Comparison of ENCODE assay signal across 16 cellular contexts in genomic region chrX:85836868-85837267, GRCh38.
DNase-seq lines count a peak whose midpoint lies in the region; ATAC-seq and TF ChIP-seq lines count a peak whose summit lies in the region.
"Had no signal": no experiment of that assay in that cellular context is flagged by ENCODE, and none has a peak within 500 bp of the region (broad histone marks: within the 10 kb centered on the region; RNA-seq: fewer than 3 reads in every experiment).

No MANE protein-coding gene starts in this region.

- 68% methylated on average over 2 of the region's 2 CpGs for WGBS in smooth muscle cell (ENCODE audit: low lambda C conversion rate)

- H3K27ac Mint-ChIP-seq in stimulated activated effector memory CD8-positive, alpha-beta T cell treated with anti-CD3 and anti-CD28 coated beads, Interleukin-12 subunit alpha, Interleukin-12 subunit beta, amount 100 ng/mL, for 72 hours, result no peak overlapping the region
- H3K27ac Mint-ChIP-seq: dendritic cell treated with granulocyte-macrophage colony-stimulating factor and Interleukin-4, amounts not matched to agents 40 ng/mL and 50 ng/mL, for 4 days; memory B cell had no signal

- peak; percentile 6 for DNase-seq in ACHN
- peak; percentile 3 for DNase-seq in GM04504 (ENCODE audit: low read depth)
- peak; percentile 6 for DNase-seq in RPMI7951 (ENCODE audit: low read depth)
- DNase-seq in fibroblast of the aortic adventitia (ENCODE audit: low read depth), result peak; percentile 22
- DNase-seq in amniotic stem cell (lab: John Stamatoyannopoulos, UW), result no peak
- DNase-seq in stimulated activated effector memory CD8-positive, alpha-beta T cell treated with anti-CD3 and anti-CD28 coated beads, Interleukin-12 subunit alpha, Interleukin-12 subunit beta, amount 100 ng/mL, for 72 hours (ENCODE audit: low spot score in 2 of 2), result no peak
- DNase-seq in smooth muscle cell (lab: John Stamatoyannopoulos, UW; ENCODE audit: unreplicated experiment), result no peak
- DNase-seq: Caco-2; MV-4-11; stimulated activated CD4-positive, alpha-beta T cell treated with anti-CD3 and anti-CD28 coated beads, Interleukin-2, amount 100 ng/mL, for 24 hours; testis had no signal

- no peaks in the 10 kb centered on the region for H3K27me3 ChIP-seq in smooth muscle cell (ENCODE audit: low read depth)
- H3K27me3 ChIP-seq: esophagus muscularis mucosa, right atrium auricular region, testis had no signal

- TF ChIP-seq CTCF in fibroblast of the aortic adventitia (IDR thresholded peaks at IDR 0.05; ENCODE audit: insufficient read depth, low read length) (no peak), smooth muscle cell (IDR thresholded peaks at IDR 0.05; ENCODE audit: borderline replicate concordance, insufficient read depth, poor library complexity, severe bottlenecking) (no peak)

- no peaks in the 10 kb centered on the region for H3K9me3 Mint-ChIP-seq in stimulated activated effector memory CD8-positive, alpha-beta T cell treated with anti-CD3 and anti-CD28 coated beads, Interleukin-12 subunit alpha, Interleukin-12 subunit beta, amount 100 ng/mL, for 72 hours
- H3K9me3 Mint-ChIP-seq: dendritic cell treated with granulocyte-macrophage colony-stimulating factor and Interleukin-4, amounts not matched to agents 40 ng/mL and 50 ng/mL, for 4 days had no signal

- H3K36me3 ChIP-seq in smooth muscle cell (ENCODE audit: low read depth), result no peaks in the 10 kb centered on the region
- H3K36me3 ChIP-seq: esophagus muscularis mucosa, right atrium auricular region had no signal

- ATAC-seq in stimulated activated effector memory CD8-positive, alpha-beta T cell treated with anti-CD3 and anti-CD28 coated beads, Interleukin-12 subunit alpha, Interleukin-12 subunit beta, amount 100 ng/mL, for 72 hours, result no peak
- ATAC-seq in HG03520 (IDR thresholded peaks at IDR 0.05; ENCODE audit: unreplicated experiment), result no peak

- no peaks in the 10 kb centered on the region for H3K9me3 ChIP-seq in smooth muscle cell (replicated peaks; ENCODE audit: low read depth)
- H3K9me3 ChIP-seq: Caco-2, esophagus muscularis mucosa, right atrium auricular region, testis had no signal

- no peak overlapping the region for H3K4me2 ChIP-seq in smooth muscle cell

- no peaks in the 10 kb centered on the region for H3F3A ChIP-seq in smooth muscle cell (ENCODE audit: low read depth)

- H3K4me1 ChIP-seq in smooth muscle cell (ENCODE audit: low read depth), result no peaks in the 10 kb centered on the region
- H3K4me1 ChIP-seq: Caco-2, esophagus muscularis mucosa, right atrium auricular region, testis had no signal

- no peak overlapping the region for H3K27ac ChIP-seq in smooth muscle cell (ENCODE audit: low read depth)
- H3K27ac ChIP-seq: esophagus muscularis mucosa, right atrium auricular region, testis had no signal

- H3K4me3 ChIP-seq in fibroblast of the aortic adventitia (ENCODE audit: low read depth, low read length) (no peak overlapping the region), smooth muscle cell (no peak overlapping the region)
- H3K4me3 ChIP-seq: esophagus muscularis mucosa, right atrium auricular region, testis had no signal

- H3K36me3 Mint-ChIP-seq in stimulated activated effector memory CD8-positive, alpha-beta T cell treated with anti-CD3 and anti-CD28 coated beads, Interleukin-12 subunit alpha, Interleukin-12 subunit beta, amount 100 ng/mL, for 72 hours, result no peaks in the 10 kb centered on the region
- H3K36me3 Mint-ChIP-seq: memory B cell had no signal

- in situ Hi-C loops in ACHN (cut with HindIII; ENCODE audit: low pct_ligation_motif_present, low pct_unique_long_range_greater_than_20kb, low sequenced_read_pairs), result no loop called here

- no peaks in the 10 kb centered on the region for H4K20me1 ChIP-seq in smooth muscle cell (ENCODE audit: low read depth)

- H3K9ac ChIP-seq in smooth muscle cell (ENCODE audit: low read depth), result no peak overlapping the region

- H3K4me3 Mint-ChIP-seq in stimulated activated effector memory CD8-positive, alpha-beta T cell treated with anti-CD3 and anti-CD28 coated beads, Interleukin-12 subunit alpha, Interleukin-12 subunit beta, amount 100 ng/mL, for 72 hours, result no peak overlapping the region
- H3K4me3 Mint-ChIP-seq: dendritic cell treated with granulocyte-macrophage colony-stimulating factor and Interleukin-4, amounts not matched to agents 40 ng/mL and 50 ng/mL, for 4 days; memory B cell had no signal

- H3K79me2 ChIP-seq in smooth muscle cell (ENCODE audit: low read depth), result no peaks in the 10 kb centered on the region

- H2AFZ ChIP-seq in smooth muscle cell (ENCODE audit: low read depth), result no peak overlapping the region

- no peaks in the 10 kb centered on the region for H3K4me1 Mint-ChIP-seq in stimulated activated effector memory CD8-positive, alpha-beta T cell treated with anti-CD3 and anti-CD28 coated beads, Interleukin-12 subunit alpha, Interleukin-12 subunit beta, amount 100 ng/mL, for 72 hours
- H3K4me1 Mint-ChIP-seq: memory B cell had no signal

Comparison
In these comparisons a context has a peak if more than half of its experiments do, and no peak if none do; other contexts are left out.
1. DNase-seq: peak in ACHN (single experiment), GM04504 (single experiment), RPMI7951 (single experiment) and fibroblast of the aortic adventitia (single experiment); none in amniotic stem cell (single experiment), stimulated activated effector memory CD8-positive, alpha-beta T cell treated with anti-CD3 and anti-CD28 coated beads, Interleukin-12 subunit alpha, Interleukin-12 subunit beta, amount 100 ng/mL, for 72 hours (0 of 2) and smooth muscle cell (single experiment).